In genomic region chr3:56075089-56075488, GRCh38 we compare ENCODE assay signal across 25 cellular contexts.
"Had no signal": no experiment of that assay in that cellular context is flagged by ENCODE, and none has a peak within 500 bp of the region (broad histone marks: within the 10 kb centered on the region; RNA-seq: fewer than 3 reads in every experiment).

No MANE protein-coding gene starts in this region.

- H3K9me3 ChIP-seq: gastrocnemius medialis, ovary, psoas muscle, right lobe of liver, suprapubic skin, transverse colon, upper lobe of right lung, uterus had no signal

- H3K4me2 ChIP-seq: hepatocyte, smooth muscle cell had no signal

- H2AFZ ChIP-seq: hepatocyte had no signal

- H3K4me3 ChIP-seq: dorsolateral prefrontal cortex, gastrocnemius medialis, hepatocyte, lung, ovary, psoas muscle, right lobe of liver, smooth muscle cell, suprapubic skin, transverse colon, upper lobe of right lung, uterus had no signal

- H3K27me3 ChIP-seq: dorsolateral prefrontal cortex, gastrocnemius medialis, hepatocyte, ovary, right lobe of liver, suprapubic skin, transverse colon, upper lobe of right lung, uterus had no signal

- ATAC-seq: gastrocnemius medialis; left colon; naive thymus-derived CD8-positive, alpha-beta T cell; stimulated activated naive CD8-positive, alpha-beta T cell treated with anti-CD3 and anti-CD28 coated beads, Interleukin-15, amount 100 ng/mL, for 72 hours; upper lobe of right lung had no signal

- H3K27ac ChIP-seq: gastrocnemius medialis, hepatocyte, ovary, psoas muscle, right lobe of liver, suprapubic skin, transverse colon, upper lobe of right lung, uterus had no signal

- H3K79me2 ChIP-seq: hepatocyte had no signal

- H3K4me1 ChIP-seq: gastrocnemius medialis, psoas muscle, right lobe of liver, transverse colon, upper lobe of right lung, uterus had no signal

- H3K36me3 ChIP-seq: gastrocnemius medialis, ovary, right lobe of liver, suprapubic skin, transverse colon, upper lobe of right lung, uterus had no signal

- DNase-seq: effector CD4-positive, alpha-beta T cell; gastrocnemius medialis; left colon; naive thymus-derived CD8-positive, alpha-beta T cell; nephron progenitor cell; ovary; posterior cingulate gyrus; psoas muscle; right lobe of liver; stimulated activated CD4-positive, alpha-beta T cell treated with anti-CD3 and anti-CD28 coated beads, Interleukin-12 subunit alpha, Interleukin-12 subunit beta, amount 100 ng/mL, for 4 hours; stimulated activated CD4-positive, alpha-beta T cell treated with anti-CD3 and anti-CD28 coated beads, Interleukin-1b, Interleukin-23, amount 100 ng/mL, for 48 hours; stimulated activated CD4-positive, alpha-beta T cell treated with anti-CD3 and anti-CD28 coated beads, Interleukin-4, amount 100 ng/mL, for 1 hour; stimulated activated CD8-positive, alpha-beta memory T cell treated with anti-CD3 and anti-CD28 coated beads, Interleukin-4, amount 100 ng/mL, for 48 hours; stimulated activated naive CD4-positive, alpha-beta T cell; stimulated activated naive CD8-positive, alpha-beta T cell treated with anti-CD3 and anti-CD28 coated beads, Interleukin-15, amount 100 ng/mL, for 72 hours; transverse colon; upper lobe of right lung; uterus had no signal

- FAIRE-seq: colon, islet of Langerhans had no signal
